Comparison of ENCODE assay signal across 8 cellular contexts in genomic region chr1:58783090-58783992, GRCh38. TPM values are rescaled to one million over a fixed set of nuclear protein-coding genes. Genes with fewer than 3 reads are reported as not detected.
DNase-seq lines count a peak whose midpoint lies in the region; ATAC-seq, FAIRE-seq and TF ChIP-seq lines count a peak whose summit lies in the region.

No MANE protein-coding gene starts in this region.

- H3K4me1 ChIP-seq in SJSA1 (replicated peaks): peaks cover 28% of the 10 kb centered on the region
- peaks cover 11% of the 10 kb centered on the region for H3K4me1 ChIP-seq in GM12878 (ENCODE audit: control insufficient read depth, insufficient read depth, low read length)
- H3K4me1 ChIP-seq in iPS-20b (ENCODE audit: insufficient read depth, low read length): peaks cover 15% of the 10 kb centered on the region
- H3K4me1 ChIP-seq in skeletal muscle tissue (ENCODE audit: control insufficient read depth in 3 of 3, insufficient read depth in 3 of 3, low read length in 3 of 3): peaks cover 8 to 24% (median 19%) of the 10 kb centered on the region in 3 donors

- H3K27me3 ChIP-seq in AG04450 (ENCODE audit: control insufficient read depth, insufficient read depth, low read length) (no peaks in the 10 kb centered on the region), SJSA1 (replicated peaks) (no peaks in the 10 kb centered on the region; the same call in 1 of the 2 replicates), GM12878 (replicated peaks in 1 of 2; ENCODE audit: control insufficient read depth in 2 of 2, insufficient read depth in 2 of 2, low read length in 1 of 2) (no peaks in the 10 kb centered on the region), iPS-20b (ENCODE audit: insufficient read depth, low read length) (peaks cover 62% of the 10 kb centered on the region), skeletal muscle tissue (ENCODE audit: control insufficient read depth in 3 of 3, insufficient read depth in 3 of 3, low read length in 3 of 3) (no peaks in the 10 kb centered on the region)

- TF ChIP-seq EP300 in GM12878 (IDR thresholded peaks at IDR 0.05; ENCODE audit: borderline replicate concordance in 1 of 2, control insufficient read depth in 1 of 2, low read depth in 2 of 2, low read length in 2 of 2): no peak

- H3K4me2 ChIP-seq in GM12878 (ENCODE audit: control insufficient read depth, insufficient read depth): peak overlapping the region; percentile 99

- under 1% methylated on average over 86 of the region's 86 CpGs for WGBS in GM12878 (ENCODE audit: insufficient coverage, insufficient replicate concordance, low lambda C conversion rate, missing lambda C conversion rate)

- no peak for TF ChIP-seq CTCF in AG04450 (IDR thresholded peaks at IDR 0.05; ENCODE audit: low read depth, low read length)
- TF ChIP-seq CTCF in GM12878 (IDR thresholded peaks at IDR 0.05 in 2 of 3, conservative IDR thresholded peaks at IDR 0.05 in 1 of 3; ENCODE audit: control insufficient read depth in 2 of 3, extremely low read depth in 1 of 3, insufficient read depth in 1 of 3, low read depth in 3 of 3, low read length in 3 of 3): no peak

- no peak for DNase-seq in AG04450 (ENCODE audit: low read depth, low spot score)
- peak; percentile 65 to 74 for DNase-seq in SJSA1 (ENCODE audit: low read depth in 1 of 2, low spot score in 2 of 2)
- no peak for DNase-seq in GM12878 (ENCODE audit: low read depth, low spot score)
- no peak for DNase-seq in NCI-H2196 treated with DMSO at 0.1 percent for 48 hours (lab: John Stamatoyannopoulos, UW; ENCODE audit: unreplicated experiment)

- no peaks in the 10 kb centered on the region for H4K20me1 ChIP-seq in GM12878 (ENCODE audit: control insufficient read depth, insufficient read depth)

- peaks cover 42% of the 10 kb centered on the region for H3K36me3 ChIP-seq in SJSA1
- no peaks in the 10 kb centered on the region for H3K36me3 ChIP-seq in GM12878 (ENCODE audit: control insufficient read depth in 2 of 2, insufficient read depth in 2 of 2, low read length in 1 of 2)
- H3K36me3 ChIP-seq in iPS-20b (ENCODE audit: insufficient read depth, low read depth, low read length): no peaks in the 10 kb centered on the region
- H3K36me3 ChIP-seq in skeletal muscle tissue (ENCODE audit: control insufficient read depth in 3 of 3, insufficient read depth in 3 of 3, low read length in 3 of 3): peaks cover 9 to 15% (median 13%) of the 10 kb centered on the region in 3 donors

- in situ Hi-C loops in GM12878 (cut with MboI): loop anchor here (10.0 kb wide), 1 partner anchor 511 kb away; the partner anchor contains the start of gene FGGY

- H3K4me3 ChIP-seq in AG04450 (ENCODE audit: low read depth, low read length) (peak overlapping the region; percentile 93), SJSA1 (peak overlapping the region; percentile 64), GM12878 (peak overlapping the region; percentile 84), iPS-20b (ENCODE audit: low read length) (peak overlapping the region; percentile 80), skeletal muscle tissue (ENCODE audit: low read length in 3 of 3) (peak overlapping the region; percentile 98 to 99 (median 99))

- peak overlapping the region; percentile 74 for H2AFZ ChIP-seq in GM12878 (ENCODE audit: control insufficient read depth, low read depth, low read length)

- peaks cover 13% of the 10 kb centered on the region; the same call in 1 of the 2 replicates for H3K9me3 ChIP-seq in AG04450 (ENCODE audit: control insufficient read depth, insufficient read depth, low read length)
- H3K9me3 ChIP-seq in SJSA1 (replicated peaks): no peaks in the 10 kb centered on the region
- H3K9me3 ChIP-seq in GM12878 (replicated peaks; ENCODE audit: control insufficient read depth, insufficient read depth, low read length): peaks cover 3% of the 10 kb centered on the region; the same call in 1 of the 3 replicates
- H3K9me3 ChIP-seq in iPS-20b (ENCODE audit: insufficient read depth, low read depth, low read length): no peaks in the 10 kb centered on the region
- H3K9me3 ChIP-seq in skeletal muscle tissue (ENCODE audit: control insufficient read depth in 3 of 3, low read length in 3 of 3): no peaks in the 10 kb centered on the region

- CTCF ChIA-PET in AG04450 (lab: Charles Lee): no interaction called here
- CTCF ChIA-PET in GM12878 (lab: Yijun Ruan, JAX): interaction anchor here (0.6 to 3.0 kb wide), 6 partner anchors 22 to 975 kb away, joined by 3 to 22 read pairs (median 4); no protein-coding TSS in a partner anchor

- no peak for TF ChIP-seq RAD21 in GM12878 (IDR thresholded peaks at IDR 0.05; ENCODE audit: insufficient read depth, low read depth, low read length)

- TF ChIP-seq POLR2A in GM12878 (IDR thresholded peaks at IDR 0.05; ENCODE audit: low read depth, low read length): no peak

- H3K27ac ChIP-seq in AG04450 (ENCODE audit: low read depth, low read length) (peak overlapping the region; percentile 99), SJSA1 (peak overlapping the region; percentile 80), GM12878 (ENCODE audit: control insufficient read depth, insufficient read depth) (peak overlapping the region; percentile 70), iPS-20b (ENCODE audit: low read length) (no peak overlapping the region), skeletal muscle tissue (ENCODE audit: low read depth, low read length) (peak overlapping the region; percentile 100)

- RAD21 ChIA-PET in GM12878 (lab: Charles Lee; ENCODE audit: unreplicated experiment): interaction anchor here (0.7 to 4.9 kb wide), 19 partner anchors 10 to 1031 kb away, joined by 3 to 43 read pairs (median 5); partner anchors contain the start of genes FGGY and HOOK1

- ATAC-seq in GM18868 (IDR thresholded peaks at IDR 0.05; ENCODE audit: unreplicated experiment): peak; percentile 4
- ATAC-seq in HG03378 (IDR thresholded peaks at IDR 0.05; ENCODE audit: unreplicated experiment): peak; percentile 17
- peak; percentile 27 for ATAC-seq in GM12878

- no peak for FAIRE-seq in GM12878 (lab: Jason Lieb, UNC)

- H3K9ac ChIP-seq in GM12878 (ENCODE audit: control insufficient read depth, insufficient read depth, low read length) (peak overlapping the region; percentile 91), iPS-20b (ENCODE audit: low read depth, low read length) (peak overlapping the region; percentile 91; the same call in 1 of the 2 replicates), skeletal muscle tissue (ENCODE audit: low read depth in 1 of 3, low read length in 3 of 3) (peak overlapping the region; percentile 99 to 100 (median 100))

- POLR2A ChIA-PET in AG04450 (lab: Yijun Ruan, JAX): interaction anchor here (0.6 to 2.4 kb wide), 40 partner anchors 10 to 976 kb away, joined by 3 to 17 read pairs (median 6); partner anchors contain the start of gene FGGY
- POLR2A ChIA-PET in GM12878 (lab: Charles Lee): interaction anchor here (1.1 to 1.3 kb wide), 4 partner anchors 9 to 485 kb away, joined by 3 to 5 read pairs (median 3); no protein-coding TSS in a partner anchor

- intact Hi-C loops in GM12878 (cut with micrococcal nuclease; ENCODE audit: unreplicated experiment): loop anchor here (5.0 kb wide), 3 partner anchors 184 to 244 kb away; no protein-coding TSS in a partner anchor

- TSS peak; percentile 85 for BruUV-seq in GM12878 (replicated peaks; lab: Mats Ljungman, UMichigan)

- SMC1A ChIA-PET in GM12878 (lab: Charles Lee; ENCODE audit: uncharacterized antibody, unreplicated experiment): interaction anchor here (0.6 to 8.4 kb wide), 9 partner anchors 24 to 916 kb away, joined by 3 to 64 read pairs (median 4); no protein-coding TSS in a partner anchor

- peaks cover 6% of the 10 kb centered on the region for H3K79me2 ChIP-seq in GM12878 (ENCODE audit: control insufficient read depth, insufficient read depth, low read length)

TF ChIP-seq in GM12878, 131 proteins besides CTCF, POLR2A, EP300 and RAD21 (continues in another document):
- TF ChIP-seq TCF7 (IDR thresholded peaks at IDR 0.05; ENCODE audit: borderline replicate concordance) (no peak), NFXL1 (IDR thresholded peaks at IDR 0.05; ENCODE audit: borderline replicate concordance) (no peak), MLLT1 (IDR thresholded peaks at IDR 0.05) (peak; percentile 74), MYB (IDR thresholded peaks at IDR 0.05; ENCODE audit: borderline replicate concordance, low read depth, low read length) (no peak), MEF2A (IDR thresholded peaks at IDR 0.05; ENCODE audit: insufficient read depth, low read depth, low read length) (no peak), ZNF384 (IDR thresholded peaks at IDR 0.05; ENCODE audit: borderline replicate concordance, low read depth, low read length) (no peak)

RNA-seq across cellular contexts. Expression of gene JUN, which starts 0.5 kb away (rescaled TPM):
- polyA plus RNA-seq in AG04450 (2011; rRNA removed) (48.7 and 56.5 TPM in 2 replicates), GM12878 (2011; rRNA removed) (1.4 and 2.5 TPM in 2 replicates), GM12878 (2014; fragmentation: Illumina TruSeq; extraction: Trizol) (1.4 and 1.8 TPM in 2 replicates), GM12878 (2014; fragmentation: Nextera tagmentation; extraction: Ambion mirVana) (under 1 TPM; 0.18 to 0.37 TPM), GM12878 (2014; rRNA removed) (6.3 and 6.4 TPM in 2 replicates), GM12878 (2016; fragmentation: Nextera tagmentation; extraction: Ambion mirVana) (1 to 10 TPM; 3.1 to 3.7 TPM)
- polyA minus RNA-seq in AG04450 (2011; rRNA and poly(A)+ RNA removed): 95.6 and 108 TPM in 2 replicates
- total RNA-seq in SJSA1 (2014; rRNA removed; shearing (Covaris generic)): 80.9 and 102 TPM in 2 replicates
- total RNA-seq in GM12878 (2013; cell fraction: nucleolus; rRNA removed): 6.6 and 8.6 TPM in 2 replicates
- total RNA-seq in GM12878 (2014; rRNA removed) (6.0 and 6.7 TPM in 2 replicates), GM12878 (2014; rRNA removed; fragmentation: Illumina TruSeq; extraction: Trizol) (1.6 and 1.8 TPM in 2 replicates), GM12878 (2021) (8.4 and 8.7 TPM in 2 replicates), skeletal muscle tissue (103 TPM)
- polyA plus RNA-seq in GM12878 (2011; ENCODE audit: low read depth): 2.8 TPM
- 2.7 and 3.0 TPM in 2 replicates for polyA plus RNA-seq in GM12878 (2011; cell fraction: cytosol; rRNA removed)
- polyA plus RNA-seq in GM12878 (2011; cell fraction: nucleus; rRNA removed): 4.1 and 4.5 TPM in 2 replicates
- 10.7 and 15.4 TPM in 2 replicates for polyA plus RNA-seq in GM12878 (2012)
- polyA minus RNA-seq in GM12878 (2011; rRNA and poly(A)+ RNA removed): 1.8 and 3.8 TPM in 2 replicates
- 2.3 and 2.9 TPM in 2 replicates for polyA minus RNA-seq in GM12878 (2011; cell fraction: cytosol; rRNA and poly(A)+ RNA removed)
- 9.4 and 13.0 TPM in 2 replicates for polyA minus RNA-seq in GM12878 (2011; cell fraction: nucleus; rRNA and poly(A)+ RNA removed)

Comparison
In these comparisons a context has a peak if more than half of its experiments do, and no peak if none do; other contexts are left out.
1. DNase-seq: peak in SJSA1 (2 of 2); none in AG04450 (single experiment), GM12878 (single experiment) and NCI-H2196 treated with DMSO at 0.1 percent for 48 hours (single experiment).
2. Peak in every context shown above with its lines, with median percentiles within 50 percentile points of each other: H3K4me3 ChIP-seq, ATAC-seq and H3K9ac ChIP-seq.